ENCODE assay signal across 12 cellular contexts in the genomic region with DNA sequence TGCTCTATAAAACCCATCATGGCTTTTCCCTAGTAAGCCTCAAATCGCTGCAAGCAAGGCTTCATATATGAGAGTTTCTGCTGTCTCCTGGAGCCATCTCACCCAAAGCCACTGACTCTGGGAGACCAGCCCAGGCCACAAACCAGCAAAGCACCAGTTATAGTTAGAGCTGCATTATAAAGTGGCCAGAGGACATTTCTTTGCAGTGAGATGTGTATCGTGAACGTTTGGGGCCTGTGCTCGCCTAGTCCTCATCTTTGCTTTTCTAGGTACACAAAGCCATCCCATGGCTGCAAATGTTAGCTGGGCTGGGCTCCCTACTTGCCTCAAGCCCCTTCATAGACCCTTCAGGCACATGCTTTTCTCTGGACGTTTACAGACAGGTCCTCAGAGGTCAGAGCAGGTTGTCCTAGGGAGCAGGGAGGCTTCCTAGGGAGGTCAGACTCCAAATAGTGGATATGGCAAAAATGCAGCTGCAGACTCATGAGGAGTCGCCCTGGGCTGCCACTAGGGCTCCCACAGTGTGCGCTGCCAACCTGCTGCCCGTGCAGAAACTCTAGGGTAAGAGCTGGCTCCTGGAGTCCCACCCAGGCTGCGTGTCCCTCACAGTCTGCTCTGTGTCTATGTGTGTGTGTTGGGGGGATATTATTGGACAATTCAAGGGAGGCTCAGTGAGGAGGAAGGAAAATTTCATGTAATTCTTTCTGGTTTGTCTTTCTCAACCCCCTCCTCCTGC.
DNase-seq lines count a peak whose midpoint lies in the region; ATAC-seq and TF ChIP-seq lines count a peak whose summit lies in the region.
"Had no signal": no experiment of that assay in that cellular context is flagged by ENCODE, and none has a peak within 500 bp of the region (broad histone marks: within the 10 kb centered on the region; RNA-seq: fewer than 3 reads in every experiment).

No MANE protein-coding gene starts in this region.

- peaks cover 0 to 7% of the 10 kb centered on the region in 2 donors for H3K4me1 ChIP-seq in right atrium auricular region
- H3K4me1 ChIP-seq: uterus had no signal

- no peak for TF ChIP-seq CTCF in right atrium auricular region (IDR thresholded peaks at IDR 0.05)

- H3K9me3 ChIP-seq in right atrium auricular region, result no peaks in the 10 kb centered on the region
- H3K9me3 ChIP-seq: uterus had no signal

- H3K9me3 Mint-ChIP-seq in naive B cell, result no peaks in the 10 kb centered on the region
- H3K9me3 Mint-ChIP-seq: activated T-cell treated with anti-CD3 and anti-CD28 coated beads, Interleukin-2, amount 50 U/mL, for 72 hours had no signal

- DNase-seq in naive B cell (peak; percentile 55), right atrium auricular region (ENCODE audit: low spot score) (no peak), RKO (ENCODE audit: low spot score) (no peak), NCI-H345 treated with DMSO at 0.1 percent for 48 hours (lab: John Stamatoyannopoulos, UW; ENCODE audit: unreplicated experiment) (no peak)
- no peak for DNase-seq in stimulated activated CD4-positive, alpha-beta T cell treated with anti-CD3 and anti-CD28 coated beads, Interleukin-4, amount 100 ng/mL, for 1 hour
- DNase-seq: GOT3, NCI-H774, uterus had no signal

- no peak overlapping the region for H3K27ac ChIP-seq in right atrium auricular region
- H3K27ac ChIP-seq: uterus had no signal

- peak overlapping the region; percentile 84 to 95 (median 90) for H3K4me3 Mint-ChIP-seq in naive B cell
- H3K4me3 Mint-ChIP-seq: activated T-cell treated with anti-CD3 and anti-CD28 coated beads, Interleukin-2, amount 50 U/mL, for 72 hours had no signal

- H3K4me3 ChIP-seq in right atrium auricular region, result no peak overlapping the region
- H3K4me3 ChIP-seq: uterus had no signal

- ATAC-seq in GM18517 (IDR thresholded peaks at IDR 0.05; ENCODE audit: unreplicated experiment) (peak; percentile 44), GM21619 (IDR thresholded peaks at IDR 0.05; ENCODE audit: unreplicated experiment) (peak; percentile 28), HG03457 (IDR thresholded peaks at IDR 0.05; ENCODE audit: unreplicated experiment) (peak; percentile 4), naive B cell (ENCODE audit: low read depth in 2 of 2) (peak; percentile 83 to 87)

- peaks cover 34 to 59% (median 40%) of the 10 kb centered on the region in 3 donors for H3K4me1 Mint-ChIP-seq in naive B cell

- peak overlapping the region; percentile 79 to 99 (median 96) for H3K27ac Mint-ChIP-seq in naive B cell
- H3K27ac Mint-ChIP-seq: activated T-cell treated with anti-CD3 and anti-CD28 coated beads, Interleukin-2, amount 50 U/mL, for 72 hours had no signal

- H3K27me3 Mint-ChIP-seq in naive B cell, result no peaks in the 10 kb centered on the region

- H3K36me3 ChIP-seq in right atrium auricular region, result no peaks in the 10 kb centered on the region
- H3K36me3 ChIP-seq: uterus had no signal

- no peaks in the 10 kb centered on the region for H3K27me3 ChIP-seq in right atrium auricular region
- H3K27me3 ChIP-seq: uterus had no signal

- H3K36me3 Mint-ChIP-seq in naive B cell, result no peaks in the 10 kb centered on the region

Comparison
In these comparisons a context has a peak if more than half of its experiments do, and no peak if none do; other contexts are left out.
1. ATAC-seq: peak in every context shown above with its lines; median percentile 85 in naive B cell; 44 in GM18517; 28 in GM21619; 4 in HG03457.